ENCODE assay signal across 1 cellular context in genomic region chr6:156904176-156904967, GRCh38.
TF ChIP-seq lines count a peak whose summit lies in the region.

No MANE protein-coding gene starts in this region.

TF ChIP-seq in SK-N-SH, 30 proteins besides CTCF, POLR2A, EP300 and RAD21 (continued from another document):
- TF ChIP-seq IRF3 (IDR thresholded peaks at IDR 0.05; ENCODE audit: low read depth, low read length) (no peak), YY1 (IDR thresholded peaks at IDR 0.05; ENCODE audit: low read depth) (no peak), RCOR1 (IDR thresholded peaks at IDR 0.05; ENCODE audit: low read length) (no peak), USF1 (IDR thresholded peaks at IDR 0.05; ENCODE audit: borderline replicate concordance, low read depth) (no peak)
TF ChIP-seq in SK-N-SH: peak in this region for 0.
